In genomic region chr22:37617431-37617830, GRCh38 we compare ENCODE assay signal across 22 cellular contexts. TPM values are rescaled to one million over a fixed set of nuclear protein-coding genes. Genes with fewer than 3 reads are reported as not detected.
DNase-seq lines count a peak whose midpoint lies in the region; ATAC-seq, FAIRE-seq and TF ChIP-seq lines count a peak whose summit lies in the region.
"Had no signal": no experiment of that assay in that cellular context is flagged by ENCODE, and none has a peak within 500 bp of the region (broad histone marks: within the 10 kb centered on the region; RNA-seq: fewer than 3 reads in every experiment).

No MANE protein-coding gene starts in this region.

- H3K4me3 ChIP-seq in OCI-LY1 (ENCODE audit: low read depth, low read length, poor library complexity, severe bottlenecking) (no peak overlapping the region), endothelial cell of umbilical vein (replicated peaks in 1 of 3; ENCODE audit: insufficient read depth in 1 of 3, low read depth in 1 of 3, low read length in 3 of 3) (no peak overlapping the region), esophagus squamous epithelium (no peak overlapping the region)
- H3K4me3 ChIP-seq: A549 had no signal

- POLR2A ChIA-PET in endothelial cell of umbilical vein (lab: Charles Lee), result no interaction called here

- H3K4me2 ChIP-seq in OCI-LY1 (ENCODE audit: low read length) (no peak overlapping the region), endothelial cell of umbilical vein (ENCODE audit: insufficient read depth, low read length) (no peak overlapping the region)
- H3K4me2 ChIP-seq: A549 had no signal

- H3K27me3 Mint-ChIP-seq in Calu3 (ENCODE audit: unreplicated experiment), result no peaks in the 10 kb centered on the region
- H3K27me3 Mint-ChIP-seq: IgD-negative memory B cell had no signal

- H2AFZ ChIP-seq in OCI-LY1 (ENCODE audit: low read length), result no peak overlapping the region
- no peak overlapping the region for H2AFZ ChIP-seq in endothelial cell of umbilical vein (ENCODE audit: low read depth, low read length)

- H3K79me2 ChIP-seq in OCI-LY1 (ENCODE audit: insufficient read depth, low read length) (no peaks in the 10 kb centered on the region), endothelial cell of umbilical vein (ENCODE audit: control insufficient read depth, insufficient read depth, low read length) (peaks cover 2% of the 10 kb centered on the region)

- TF ChIP-seq CTCF in Calu3 (IDR thresholded peaks at IDR 0.05; ENCODE audit: unreplicated experiment) (no peak), OCI-LY1 (IDR thresholded peaks at IDR 0.05; ENCODE audit: low read length) (no peak), endothelial cell of umbilical vein (IDR thresholded peaks at IDR 0.05; ENCODE audit: extremely low read depth in 1 of 2, insufficient read depth in 1 of 2, low read depth in 1 of 2, low read length in 2 of 2) (no peak), esophagus squamous epithelium (IDR thresholded peaks at IDR 0.05) (no peak)

- no peak overlapping the region for H3K27ac Mint-ChIP-seq in Calu3 (ENCODE audit: unreplicated experiment)
- H3K27ac Mint-ChIP-seq: HFFc6 had no signal

- dilution Hi-C loops in endothelial cell of umbilical vein (cut with MboI; ENCODE audit: extremely low pct_ligation_motif_present, low sequenced_read_pairs), result no loop called here

- H3K4me1 Mint-ChIP-seq in Calu3 (ENCODE audit: low read depth, unreplicated experiment), result no peaks in the 10 kb centered on the region

- WGBS in esophagus squamous epithelium, 2 donors, result 91% methylated on average over 1 of the region's 1 CpG

- H3K27me3 ChIP-seq in OCI-LY1 (ENCODE audit: insufficient read depth, low read length) (no peaks in the 10 kb centered on the region), endothelial cell of umbilical vein (ENCODE audit: control insufficient read depth in 2 of 2, insufficient read depth in 2 of 2, low read length in 2 of 2) (no peaks in the 10 kb centered on the region), esophagus squamous epithelium (no peaks in the 10 kb centered on the region)

- DNase-seq in Calu3 (no peak), endothelial cell of umbilical vein (ENCODE audit: low read depth, low spot score) (no peak), esophagus squamous epithelium (lab: John Stamatoyannopoulos, UW) (no peak)
- DNase-seq: C1 segment of cervical spinal cord, DMS79 treated with DMSO at 0.1 percent for 48 hours, HFFc6, NCI-H1092 treated with DMSO at 0.1 percent for 48 hours, NCI-H146, NCI-H2029 treated with DMSO at 0.1 percent for 48 hours, NCI-H2171, NCI-H526 treated with DMSO at 0.1 percent for 48 hours, Right ventricle myocardium superior had no signal

- H4K20me1 ChIP-seq in OCI-LY1 (ENCODE audit: insufficient read depth, low read length) (no peaks in the 10 kb centered on the region), endothelial cell of umbilical vein (replicated peaks; ENCODE audit: control insufficient read depth, extremely low read depth, insufficient read depth, low read length) (no peaks in the 10 kb centered on the region)

- H3K9ac ChIP-seq in OCI-LY1 (ENCODE audit: low read length), result no peak overlapping the region
- no peak overlapping the region for H3K9ac ChIP-seq in endothelial cell of umbilical vein (replicated peaks; ENCODE audit: extremely low read depth, insufficient read depth, low read length)

- intact Hi-C loops in Calu3 (cut with micrococcal nuclease; ENCODE audit: unreplicated experiment), result no loop called here
- intact Hi-C loops in endothelial cell of umbilical vein (cut with micrococcal nuclease), result no loop called here
- intact Hi-C loops in esophagus squamous epithelium (cut with DNase I), result no loop called here

- H3K36me3 Mint-ChIP-seq in Calu3 (ENCODE audit: insufficient read depth, unreplicated experiment), result peaks cover 44% of the 10 kb centered on the region

- no peak for TF ChIP-seq POLR2A in endothelial cell of umbilical vein (IDR thresholded peaks at IDR 0.05; ENCODE audit: low read depth, low read length)
- no peak for TF ChIP-seq POLR2A in esophagus squamous epithelium (IDR thresholded peaks at IDR 0.05)

- BruUV-seq in Calu3 (replicated peaks; lab: Mats Ljungman, UMichigan) (TSS peak; percentile 28), endothelial cell of umbilical vein (replicated peaks; lab: Mats Ljungman, UMichigan) (TSS peak; percentile 16)

- H3K27ac ChIP-seq in OCI-LY1 (ENCODE audit: low read depth, low read length, poor library complexity, severe bottlenecking) (peak overlapping the region; percentile 92), endothelial cell of umbilical vein (ENCODE audit: insufficient read depth, low read depth, low read length) (no peak overlapping the region), esophagus squamous epithelium (no peak overlapping the region)
- H3K27ac ChIP-seq: A549, HL-60 had no signal

- H3K4me3 Mint-ChIP-seq in Calu3 (ENCODE audit: low read depth, unreplicated experiment), result no peak overlapping the region
- H3K4me3 Mint-ChIP-seq: HFFc6 had no signal

- peaks cover 14% of the 10 kb centered on the region for H3K4me1 ChIP-seq in OCI-LY1 (ENCODE audit: insufficient read depth, low read length, severe bottlenecking)
- no peaks in the 10 kb centered on the region for H3K4me1 ChIP-seq in endothelial cell of umbilical vein (ENCODE audit: control insufficient read depth, extremely low read depth, insufficient read depth, low read length)
- H3K4me1 ChIP-seq in esophagus squamous epithelium, result peaks cover 10 to 18% (median 12%) of the 10 kb centered on the region in 3 donors
- H3K4me1 ChIP-seq: A549 had no signal

- CTCF ChIA-PET in Calu3 (lab: Charles Lee), result no interaction called here
- CTCF ChIA-PET in endothelial cell of umbilical vein (lab: Charles Lee), result interaction anchor here (0.7 to 5.0 kb wide), 5 partner anchors 8 to 44 kb away, joined by 3 to 16 read pairs (median 3); partner anchors contain the start of gene GGA1

- no peaks in the 10 kb centered on the region for H3K9me2 ChIP-seq in OCI-LY1 (ENCODE audit: low read depth, low read length)

- H3K9me3 ChIP-seq in OCI-LY1 (ENCODE audit: low read length) (no peaks in the 10 kb centered on the region), endothelial cell of umbilical vein (replicated peaks; ENCODE audit: control insufficient read depth, insufficient read depth, low read length) (no peaks in the 10 kb centered on the region), esophagus squamous epithelium (no peaks in the 10 kb centered on the region)
- H3K9me3 ChIP-seq: A549 had no signal

- H3K9me3 Mint-ChIP-seq in Calu3 (ENCODE audit: low read depth, unreplicated experiment), result no peaks in the 10 kb centered on the region
- H3K9me3 Mint-ChIP-seq: HFFc6, IgD-negative memory B cell had no signal

- peaks cover 55% of the 10 kb centered on the region for H3K36me3 ChIP-seq in OCI-LY1 (ENCODE audit: insufficient read depth, low read length)
- peaks cover 8 to 28% of the 10 kb centered on the region in 2 experiments for H3K36me3 ChIP-seq in endothelial cell of umbilical vein (ENCODE audit: control insufficient read depth in 2 of 2, extremely low read depth in 1 of 2, insufficient read depth in 2 of 2, low read length in 2 of 2)
- H3K36me3 ChIP-seq in esophagus squamous epithelium, result peaks cover 12 to 85% (median 32%) of the 10 kb centered on the region in 3 donors

- H3K9me1 ChIP-seq in endothelial cell of umbilical vein (replicated peaks; ENCODE audit: control insufficient read depth, extremely low read depth, insufficient read depth, low read length), result no peaks in the 10 kb centered on the region

- no peak for FAIRE-seq in endothelial cell of umbilical vein (lab: Jason Lieb, UNC)
- FAIRE-seq: A549 had no signal

- H3F3A ChIP-seq in OCI-LY1 (ENCODE audit: insufficient read depth, low read length), result no peaks in the 10 kb centered on the region

- ATAC-seq in HG02973 (IDR thresholded peaks at IDR 0.05; ENCODE audit: unreplicated experiment) (no peak), HG03139 (IDR thresholded peaks at IDR 0.05; ENCODE audit: unreplicated experiment) (no peak)

RNA-seq across cellular contexts. Expression of gene GGA1, which starts 8.8 kb away (rescaled TPM):
- 89.8 and 95.3 TPM in 2 replicates for total RNA-seq in Calu3 (2022)
- 55.9 and 67.5 TPM in 2 replicates for total RNA-seq in endothelial cell of umbilical vein
- 54.1 and 75.6 TPM in 2 replicates for polyA plus RNA-seq in endothelial cell of umbilical vein
- 21.0 and 32.6 TPM in 2 replicates for polyA plus RNA-seq in endothelial cell of umbilical vein (2011; cell fraction: cytosol; rRNA removed)
- 228 and 233 TPM in 2 replicates for polyA plus RNA-seq in endothelial cell of umbilical vein (2011; cell fraction: nucleus; rRNA removed)
- polyA plus RNA-seq in endothelial cell of umbilical vein (2012), result 33.6 and 34.6 TPM in 2 replicates
- 40.4 and 48.0 TPM in 2 replicates for polyA minus RNA-seq in endothelial cell of umbilical vein
- 13.4 TPM for polyA minus RNA-seq in endothelial cell of umbilical vein (2011; cell fraction: cytosol; rRNA and poly(A)+ RNA removed)
- 47.3 and 65.5 TPM in 2 replicates for polyA minus RNA-seq in endothelial cell of umbilical vein (2011; cell fraction: nucleus; rRNA and poly(A)+ RNA removed)
- total RNA-seq in esophagus squamous epithelium, result 10 to 100 TPM; 32.2 to 54.3 (median 39.5) TPM

RNA-seq across cellular contexts. Expression of gene SH3BP1, which starts 22.0 kb away (rescaled TPM):
- total RNA-seq in Calu3 (2022) (13.0 and 17.6 TPM in 2 replicates), endothelial cell of umbilical vein (2.8 and 4.3 TPM in 2 replicates), esophagus squamous epithelium (10 to 100 TPM; 33.8 to 53.4 (median 42.0) TPM)
- polyA plus RNA-seq in endothelial cell of umbilical vein, result 2.3 and 4.2 TPM in 2 replicates
- polyA plus RNA-seq in endothelial cell of umbilical vein (2011; cell fraction: cytosol; rRNA removed), result 4.8 and 5.9 TPM in 2 replicates
- 7.6 and 9.2 TPM in 2 replicates for polyA plus RNA-seq in endothelial cell of umbilical vein (2011; cell fraction: nucleus; rRNA removed)
- 9.5 and 10.4 TPM in 2 replicates for polyA plus RNA-seq in endothelial cell of umbilical vein (2012)
- polyA minus RNA-seq in endothelial cell of umbilical vein, result 5.3 and 7.2 TPM in 2 replicates
- not detected for polyA minus RNA-seq in endothelial cell of umbilical vein (2011; cell fraction: cytosol; rRNA and poly(A)+ RNA removed)
- polyA minus RNA-seq in endothelial cell of umbilical vein (2011; cell fraction: nucleus; rRNA and poly(A)+ RNA removed), result 1.5 and 3.1 TPM in 2 replicates

RNA-seq across cellular contexts. Expression of gene LGALS2, which starts 37.5 kb away (rescaled TPM):
- 0.90 and 1.2 TPM in 2 replicates for total RNA-seq in Calu3 (2022)
- total RNA-seq in endothelial cell of umbilical vein, result not detected in 2 replicates
- polyA plus RNA-seq in endothelial cell of umbilical vein, result not detected in 2 replicates
- not detected in 2 replicates for polyA plus RNA-seq in endothelial cell of umbilical vein (2011; cell fraction: cytosol; rRNA removed)
- polyA plus RNA-seq in endothelial cell of umbilical vein (2011; cell fraction: nucleus; rRNA removed), result not detected in 2 replicates
- not detected in 2 replicates for polyA plus RNA-seq in endothelial cell of umbilical vein (2012)
- not detected in 2 replicates for polyA minus RNA-seq in endothelial cell of umbilical vein
- not detected for polyA minus RNA-seq in endothelial cell of umbilical vein (2011; cell fraction: cytosol; rRNA and poly(A)+ RNA removed)
- not detected in 2 replicates for polyA minus RNA-seq in endothelial cell of umbilical vein (2011; cell fraction: nucleus; rRNA and poly(A)+ RNA removed)
- total RNA-seq in esophagus squamous epithelium, result not detected
- total RNA-seq: G401, H4, HFFc6, HT1080, LHCN-M2, Right ventricle myocardium superior had no signal

RNA-seq across cellular contexts. Expression of gene PDXP, which starts 41.1 kb away (rescaled TPM):
- total RNA-seq in Calu3 (2022) (18.4 and 21.4 TPM in 2 replicates), endothelial cell of umbilical vein (14.8 and 18.0 TPM in 2 replicates), esophagus squamous epithelium (1 to 10 TPM; 2.3 to 4.1 (median 2.9) TPM)
- polyA plus RNA-seq in endothelial cell of umbilical vein, result 20.0 and 22.6 TPM in 2 replicates
- 17.7 and 18.2 TPM in 2 replicates for polyA plus RNA-seq in endothelial cell of umbilical vein (2011; cell fraction: cytosol; rRNA removed)
- polyA plus RNA-seq in endothelial cell of umbilical vein (2011; cell fraction: nucleus; rRNA removed), result 6.1 and 6.5 TPM in 2 replicates
- polyA plus RNA-seq in endothelial cell of umbilical vein (2012), result 10.5 and 13.7 TPM in 2 replicates
- 9.2 and 10.3 TPM in 2 replicates for polyA minus RNA-seq in endothelial cell of umbilical vein
- 29.8 TPM for polyA minus RNA-seq in endothelial cell of umbilical vein (2011; cell fraction: cytosol; rRNA and poly(A)+ RNA removed)
- 2.7 and 4.6 TPM in 2 replicates for polyA minus RNA-seq in endothelial cell of umbilical vein (2011; cell fraction: nucleus; rRNA and poly(A)+ RNA removed)

RNA-seq across cellular contexts. Expression of gene CDC42EP1, which starts 57.2 kb away (rescaled TPM):
- total RNA-seq in Calu3 (2022) (156 and 162 TPM in 2 replicates), endothelial cell of umbilical vein (141 and 146 TPM in 2 replicates), esophagus squamous epithelium (10 to 100 TPM; 40.6 to 89.4 (median 53.8) TPM)
- 82.2 and 100 TPM in 2 replicates for polyA plus RNA-seq in endothelial cell of umbilical vein
- 34.6 and 54.8 TPM in 2 replicates for polyA plus RNA-seq in endothelial cell of umbilical vein (2011; cell fraction: cytosol; rRNA removed)
- 26.2 and 27.8 TPM in 2 replicates for polyA plus RNA-seq in endothelial cell of umbilical vein (2011; cell fraction: nucleus; rRNA removed)
- polyA plus RNA-seq in endothelial cell of umbilical vein (2012), result 55.5 and 78.4 TPM in 2 replicates
- 16.9 and 24.9 TPM in 2 replicates for polyA minus RNA-seq in endothelial cell of umbilical vein
- polyA minus RNA-seq in endothelial cell of umbilical vein (2011; cell fraction: cytosol; rRNA and poly(A)+ RNA removed), result 33.0 TPM
- 13.5 and 26.4 TPM in 2 replicates for polyA minus RNA-seq in endothelial cell of umbilical vein (2011; cell fraction: nucleus; rRNA and poly(A)+ RNA removed)
